ENCODE assay signal across 1 cellular context in the genomic region with DNA sequence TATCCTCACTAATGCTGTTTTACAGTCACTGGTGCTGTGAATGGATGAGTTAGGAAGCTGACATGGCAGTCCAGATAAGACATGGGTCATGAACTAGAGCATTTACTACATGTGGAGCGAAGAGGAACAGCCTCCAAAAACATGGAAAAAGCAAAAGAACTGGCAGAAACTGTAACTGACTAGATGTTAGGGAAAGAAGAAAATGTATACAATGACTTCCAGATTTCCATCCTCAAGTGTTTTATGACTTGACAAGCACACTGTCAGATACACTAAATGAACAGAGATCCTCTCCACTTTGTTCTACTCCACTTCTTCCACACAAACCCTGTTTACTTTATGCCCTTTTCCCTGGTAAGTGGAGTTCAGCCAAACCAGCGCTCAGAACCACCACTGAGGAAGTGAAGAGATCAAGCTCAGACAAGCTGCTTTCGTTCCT.
A peak's percentile ranks its signal among the peaks of the same experiment; 100 is the strongest.
TF ChIP-seq lines count a peak whose summit lies in the region.

No MANE protein-coding gene starts in this region.

TF ChIP-seq in K562, 482 proteins besides CTCF, POLR2A, EP300 and RAD21 (continued from another document):
- TF ChIP-seq, protein P1, sequence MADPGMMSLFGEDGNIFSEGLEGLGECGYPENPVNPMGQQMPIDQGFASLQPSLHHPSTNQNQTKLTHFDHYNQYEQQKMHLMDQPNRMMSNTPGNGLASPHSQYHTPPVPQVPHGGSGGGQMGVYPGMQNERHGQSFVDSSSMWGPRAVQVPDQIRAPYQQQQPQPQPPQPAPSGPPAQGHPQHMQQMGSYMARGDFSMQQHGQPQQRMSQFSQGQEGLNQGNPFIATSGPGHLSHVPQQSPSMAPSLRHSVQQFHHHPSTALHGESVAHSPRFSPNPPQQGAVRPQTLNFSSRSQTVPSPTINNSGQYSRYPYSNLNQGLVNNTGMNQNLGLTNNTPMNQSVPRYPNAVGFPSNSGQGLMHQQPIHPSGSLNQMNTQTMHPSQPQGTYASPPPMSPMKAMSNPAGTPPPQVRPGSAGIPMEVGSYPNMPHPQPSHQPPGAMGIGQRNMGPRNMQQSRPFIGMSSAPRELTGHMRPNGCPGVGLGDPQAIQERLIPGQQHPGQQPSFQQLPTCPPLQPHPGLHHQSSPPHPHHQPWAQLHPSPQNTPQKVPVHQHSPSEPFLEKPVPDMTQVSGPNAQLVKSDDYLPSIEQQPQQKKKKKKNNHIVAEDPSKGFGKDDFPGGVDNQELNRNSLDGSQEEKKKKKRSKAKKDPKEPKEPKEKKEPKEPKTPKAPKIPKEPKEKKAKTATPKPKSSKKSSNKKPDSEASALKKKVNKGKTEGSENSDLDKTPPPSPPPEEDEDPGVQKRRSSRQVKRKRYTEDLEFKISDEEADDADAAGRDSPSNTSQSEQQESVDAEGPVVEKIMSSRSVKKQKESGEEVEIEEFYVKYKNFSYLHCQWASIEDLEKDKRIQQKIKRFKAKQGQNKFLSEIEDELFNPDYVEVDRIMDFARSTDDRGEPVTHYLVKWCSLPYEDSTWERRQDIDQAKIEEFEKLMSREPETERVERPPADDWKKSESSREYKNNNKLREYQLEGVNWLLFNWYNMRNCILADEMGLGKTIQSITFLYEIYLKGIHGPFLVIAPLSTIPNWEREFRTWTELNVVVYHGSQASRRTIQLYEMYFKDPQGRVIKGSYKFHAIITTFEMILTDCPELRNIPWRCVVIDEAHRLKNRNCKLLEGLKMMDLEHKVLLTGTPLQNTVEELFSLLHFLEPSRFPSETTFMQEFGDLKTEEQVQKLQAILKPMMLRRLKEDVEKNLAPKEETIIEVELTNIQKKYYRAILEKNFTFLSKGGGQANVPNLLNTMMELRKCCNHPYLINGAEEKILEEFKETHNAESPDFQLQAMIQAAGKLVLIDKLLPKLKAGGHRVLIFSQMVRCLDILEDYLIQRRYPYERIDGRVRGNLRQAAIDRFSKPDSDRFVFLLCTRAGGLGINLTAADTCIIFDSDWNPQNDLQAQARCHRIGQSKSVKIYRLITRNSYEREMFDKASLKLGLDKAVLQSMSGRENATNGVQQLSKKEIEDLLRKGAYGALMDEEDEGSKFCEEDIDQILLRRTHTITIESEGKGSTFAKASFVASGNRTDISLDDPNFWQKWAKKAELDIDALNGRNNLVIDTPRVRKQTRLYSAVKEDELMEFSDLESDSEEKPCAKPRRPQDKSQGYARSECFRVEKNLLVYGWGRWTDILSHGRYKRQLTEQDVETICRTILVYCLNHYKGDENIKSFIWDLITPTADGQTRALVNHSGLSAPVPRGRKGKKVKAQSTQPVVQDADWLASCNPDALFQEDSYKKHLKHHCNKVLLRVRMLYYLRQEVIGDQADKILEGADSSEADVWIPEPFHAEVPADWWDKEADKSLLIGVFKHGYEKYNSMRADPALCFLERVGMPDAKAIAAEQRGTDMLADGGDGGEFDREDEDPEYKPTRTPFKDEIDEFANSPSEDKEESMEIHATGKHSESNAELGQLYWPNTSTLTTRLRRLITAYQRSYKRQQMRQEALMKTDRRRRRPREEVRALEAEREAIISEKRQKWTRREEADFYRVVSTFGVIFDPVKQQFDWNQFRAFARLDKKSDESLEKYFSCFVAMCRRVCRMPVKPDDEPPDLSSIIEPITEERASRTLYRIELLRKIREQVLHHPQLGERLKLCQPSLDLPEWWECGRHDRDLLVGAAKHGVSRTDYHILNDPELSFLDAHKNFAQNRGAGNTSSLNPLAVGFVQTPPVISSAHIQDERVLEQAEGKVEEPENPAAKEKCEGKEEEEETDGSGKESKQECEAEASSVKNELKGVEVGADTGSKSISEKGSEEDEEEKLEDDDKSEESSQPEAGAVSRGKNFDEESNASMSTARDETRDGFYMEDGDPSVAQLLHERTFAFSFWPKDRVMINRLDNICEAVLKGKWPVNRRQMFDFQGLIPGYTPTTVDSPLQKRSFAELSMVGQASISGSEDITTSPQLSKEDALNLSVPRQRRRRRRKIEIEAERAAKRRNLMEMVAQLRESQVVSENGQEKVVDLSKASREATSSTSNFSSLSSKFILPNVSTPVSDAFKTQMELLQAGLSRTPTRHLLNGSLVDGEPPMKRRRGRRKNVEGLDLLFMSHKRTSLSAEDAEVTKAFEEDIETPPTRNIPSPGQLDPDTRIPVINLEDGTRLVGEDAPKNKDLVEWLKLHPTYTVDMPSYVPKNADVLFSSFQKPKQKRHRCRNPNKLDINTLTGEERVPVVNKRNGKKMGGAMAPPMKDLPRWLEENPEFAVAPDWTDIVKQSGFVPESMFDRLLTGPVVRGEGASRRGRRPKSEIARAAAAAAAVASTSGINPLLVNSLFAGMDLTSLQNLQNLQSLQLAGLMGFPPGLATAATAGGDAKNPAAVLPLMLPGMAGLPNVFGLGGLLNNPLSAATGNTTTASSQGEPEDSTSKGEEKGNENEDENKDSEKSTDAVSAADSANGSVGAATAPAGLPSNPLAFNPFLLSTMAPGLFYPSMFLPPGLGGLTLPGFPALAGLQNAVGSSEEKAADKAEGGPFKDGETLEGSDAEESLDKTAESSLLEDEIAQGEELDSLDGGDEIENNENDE (IDR thresholded peaks at IDR 0.05; ENCODE audit: low read depth, low read length): peak; percentile 49
- TF ChIP-seq NFXL1 (CRISPR knock-in tag; IDR thresholded peaks at IDR 0.05): no peak
- no peak for TF ChIP-seq ZNF561 (CRISPR knock-in tag; conservative IDR thresholded peaks at IDR 0.05)
- TF ChIP-seq GTF2B (IDR thresholded peaks at IDR 0.05; ENCODE audit: extremely low read depth, insufficient read length): no peak
- no peak for TF ChIP-seq RBM39 (optimal IDR thresholded peaks at IDR 0.05; ENCODE audit: low read depth, low read length)
- no peak for TF ChIP-seq SMARCC2 (IDR thresholded peaks at IDR 0.05; ENCODE audit: low read depth)
- TF ChIP-seq ARID1B (IDR thresholded peaks at IDR 0.05): peak; percentile 53; the same call in 1 of the 2 replicates
- 0 out of 2 replicates have a peak, but pooled peaks have one; percentile 35 for TF ChIP-seq SPI1 (IDR thresholded peaks at IDR 0.05; ENCODE audit: borderline replicate concordance, low read depth, low read length)
- no peak for TF ChIP-seq MIER1 (IDR thresholded peaks at IDR 0.05; ENCODE audit: low read depth)
- no peak for TF ChIP-seq BCLAF1 (IDR thresholded peaks at IDR 0.05; ENCODE audit: borderline replicate concordance in 1 of 2, control insufficient read depth in 1 of 2, low read depth in 2 of 2, low read length in 1 of 2)
- no peak for TF ChIP-seq THRAP3 (IDR thresholded peaks at IDR 0.05; ENCODE audit: borderline replicate concordance)
- TF ChIP-seq CXXC5 (CRISPR knock-in tag; IDR thresholded peaks at IDR 0.05): 0 out of 2 replicates have a peak, but pooled peaks have one; percentile 23
